ENCODE assay signal across 15 cellular contexts in the genomic region with DNA sequence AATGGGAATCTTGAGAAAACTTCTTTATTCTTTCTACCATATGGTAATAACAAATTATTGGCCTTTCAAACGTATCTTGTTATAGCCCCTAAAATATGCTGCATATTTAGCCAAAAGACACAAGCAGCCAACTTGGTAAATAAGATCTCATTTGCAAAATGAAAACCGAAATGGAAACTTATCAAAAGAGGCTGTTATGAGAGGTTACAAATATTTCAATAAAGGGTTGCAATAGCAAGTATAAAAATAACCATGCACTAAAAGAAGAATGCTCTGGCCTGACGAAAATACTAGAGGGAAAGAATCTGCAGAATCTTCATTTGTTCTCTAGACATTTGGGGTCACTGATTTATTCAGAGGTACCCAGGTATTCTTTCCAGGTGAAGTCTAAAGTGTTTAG.
A peak's percentile ranks its signal among the peaks of the same experiment; 100 is the strongest.
DNase-seq lines count a peak whose midpoint lies in the region; ATAC-seq and TF ChIP-seq lines count a peak whose summit lies in the region.
"Had no signal": no experiment of that assay in that cellular context is flagged by ENCODE, and none has a peak within 500 bp of the region (broad histone marks: within the 10 kb centered on the region; RNA-seq: fewer than 3 reads in every experiment).

No MANE protein-coding gene starts in this region.

- TF ChIP-seq CTCF in MM.1S (IDR thresholded peaks at IDR 0.05; ENCODE audit: low read length) (no peak), uterus (IDR thresholded peaks at IDR 0.05) (no peak), vagina (IDR thresholded peaks at IDR 0.05) (no peak)

- no peaks in the 10 kb centered on the region for H3F3A ChIP-seq in MM.1S (ENCODE audit: insufficient read depth, low read length)

- H3K27me3 ChIP-seq in MM.1S (replicated peaks; ENCODE audit: insufficient read depth, low read length) (no peaks in the 10 kb centered on the region), uterus (no peaks in the 10 kb centered on the region), vagina (no peaks in the 10 kb centered on the region)
- H3K27me3 ChIP-seq: BLaER1 had no signal

- peak; percentile 71 for DNase-seq in MM.1S
- peak; percentile 15 for DNase-seq in fibroblast of gingiva (ENCODE audit: low read depth)
- no peak for DNase-seq in uterus
- DNase-seq in vagina (ENCODE audit: extremely low spot score in 2 of 2) = no peak
- DNase-seq in NCI-H2081 (lab: John Stamatoyannopoulos, UW) = no peak
- DNase-seq: 8988T; AML-193; Caco-2; CD8-positive, alpha-beta memory T cell; DMS53 had no signal

- no peaks in the 10 kb centered on the region for H4K20me1 ChIP-seq in MM.1S (ENCODE audit: insufficient read depth, low read length)
- H4K20me1 ChIP-seq: BLaER1 had no signal

- peak overlapping the region; percentile 43; the same call in 1 of the 2 replicates for H3K27ac ChIP-seq in MM.1S (ENCODE audit: low read length)
- peak overlapping the region; percentile 5 to 47 for H3K27ac ChIP-seq in uterus
- H3K27ac ChIP-seq in vagina = no peak overlapping the region
- H3K27ac ChIP-seq: BLaER1, KMS-11 had no signal

- H3K4me1 ChIP-seq in MM.1S (ENCODE audit: low read length) (peaks cover 41% of the 10 kb centered on the region), uterus (no peaks in the 10 kb centered on the region), vagina (peaks cover 9% of the 10 kb centered on the region)
- H3K4me1 ChIP-seq: BLaER1, Caco-2 had no signal

- 0 out of 2 replicates have a peak overlapping the region, but pooled peaks have one; percentile 26 for H2AFZ ChIP-seq in MM.1S (ENCODE audit: low read length)

- H3K4me3 ChIP-seq in MM.1S (ENCODE audit: low read length) (peak overlapping the region; percentile 10; the same call in 1 of the 2 replicates), uterus (no peak overlapping the region), vagina (no peak overlapping the region)
- H3K4me3 ChIP-seq: BLaER1 had no signal

- no peaks in the 10 kb centered on the region for H3K9me2 ChIP-seq in MM.1S (replicated peaks; ENCODE audit: insufficient read depth, low read length)

- no peaks in the 10 kb centered on the region for H3K79me2 ChIP-seq in MM.1S (ENCODE audit: low read length)

- H3K36me3 ChIP-seq in MM.1S (replicated peaks; ENCODE audit: insufficient read depth, low read length) = no peaks in the 10 kb centered on the region
- no peaks in the 10 kb centered on the region for H3K36me3 ChIP-seq in uterus
- H3K36me3 ChIP-seq in vagina = no peaks in the 10 kb centered on the region
- H3K36me3 ChIP-seq: BLaER1 had no signal

- H3K9me3 ChIP-seq in MM.1S (replicated peaks; ENCODE audit: insufficient read depth, low read length) = no peaks in the 10 kb centered on the region
- no peaks in the 10 kb centered on the region for H3K9me3 ChIP-seq in uterus
- H3K9me3 ChIP-seq in vagina = no peaks in the 10 kb centered on the region
- H3K9me3 ChIP-seq: BLaER1, Caco-2 had no signal

- TF ChIP-seq POLR2A in uterus (IDR thresholded peaks at IDR 0.05) = no peak
- TF ChIP-seq POLR2A in vagina (IDR thresholded peaks at IDR 0.05) = no peak

- no peak overlapping the region for H3K9ac ChIP-seq in MM.1S (ENCODE audit: low read length)
- H3K9ac ChIP-seq: BLaER1, KMS-11 had no signal

- ATAC-seq in GM18498 (IDR thresholded peaks at IDR 0.05; ENCODE audit: unreplicated experiment) = peak; percentile 57
- no peak for ATAC-seq in HG03460 (IDR thresholded peaks at IDR 0.05; ENCODE audit: unreplicated experiment)
- ATAC-seq: HCT116 had no signal

- intact Hi-C loops in uterus (cut with DNase I; ENCODE audit: low total_unique reads) = no loop called here
- intact Hi-C loops in vagina (cut with DNase I) = no loop called here

- H3K4me2 ChIP-seq in MM.1S (ENCODE audit: low read depth, low read length) = peak overlapping the region; percentile 46
- H3K4me2 ChIP-seq: BLaER1, KMS-11 had no signal

Comparison
In these comparisons a context has a peak if more than half of its experiments do, and no peak if none do; other contexts are left out.
1. DNase-seq: peak in MM.1S (single experiment) and fibroblast of gingiva (single experiment); none in uterus (0 of 2), vagina (0 of 2) and NCI-H2081 (0 of 2).